8 cellular contexts compared by ENCODE assay signal in genomic region chr15:67254238-67255175, GRCh38. TPM values are rescaled to one million over a fixed set of nuclear protein-coding genes. Genes with fewer than 3 reads are reported as not detected.
A peak's percentile ranks its signal among the peaks of the same experiment; 100 is the strongest.
DNase-seq lines count a peak whose midpoint lies in the region; ATAC-seq, FAIRE-seq and TF ChIP-seq lines count a peak whose summit lies in the region.

A gene with protein sequence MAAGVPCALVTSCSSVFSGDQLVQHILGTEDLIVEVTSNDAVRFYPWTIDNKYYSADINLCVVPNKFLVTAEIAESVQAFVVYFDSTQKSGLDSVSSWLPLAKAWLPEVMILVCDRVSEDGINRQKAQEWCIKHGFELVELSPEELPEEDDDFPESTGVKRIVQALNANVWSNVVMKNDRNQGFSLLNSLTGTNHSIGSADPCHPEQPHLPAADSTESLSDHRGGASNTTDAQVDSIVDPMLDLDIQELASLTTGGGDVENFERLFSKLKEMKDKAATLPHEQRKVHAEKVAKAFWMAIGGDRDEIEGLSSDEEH (minus strand): TSS chr15:67254661. CDS start chr15:67254631, 30 bp downstream.
Gene IQCH, plus strand, starts transcription at chr15:67254786. Its CDS starts 111 bp downstream, at chr15:67254897.

- ATAC-seq in GM19395 (IDR thresholded peaks at IDR 0.05; ENCODE audit: unreplicated experiment) = peak; percentile 90
- peak; percentile 82 for ATAC-seq in HG03558 (IDR thresholded peaks at IDR 0.05; ENCODE audit: extremely low read depth, unreplicated experiment)
- ATAC-seq in HepG2 = peak; percentile 98

- H3K4me3 ChIP-seq in HepG2 (replicated peaks in 1 of 3; ENCODE audit: insufficient read depth in 1 of 3, low read depth in 2 of 3, low read length in 3 of 3) = peak within 1 kb of the TSS; percentile 88 to 98 (median 92)

- TF ChIP-seq EP300 in HepG2 (IDR thresholded peaks at IDR 0.05; ENCODE audit: low read depth in 2 of 2, low read length in 2 of 2) (no peak), HepG2 (CRISPR knock-in tag; IDR thresholded peaks at IDR 0.05; ENCODE audit: borderline replicate concordance) (no peak; the same call in 1 of the 2 replicates)

- no peaks in the 10 kb centered on the region for H3K36me3 ChIP-seq in HepG2 (replicated peaks in 1 of 2; ENCODE audit: control insufficient read depth in 1 of 2, insufficient read depth in 2 of 2, low read length in 2 of 2)

- H3K79me2 ChIP-seq in HepG2 (ENCODE audit: insufficient read depth, low read length) = peaks cover 13% of the 10 kb centered on the region

- WGBS in HepG2 (ENCODE audit: low lambda C conversion rate) = 1% methylated on average over 29 of the region's 76 CpGs

- TF ChIP-seq RAD21 in HepG2 (CRISPR knock-in tag; IDR thresholded peaks at IDR 0.05) = no peak

- intact Hi-C loops in CD14-positive monocyte (cut with micrococcal nuclease) (loop anchor here (10.0 kb wide), 1 partner anchor 190 kb away; the partner anchor contains the start of gene SMAD3 (in 2 of the 2)), HepG2 (cut with micrococcal nuclease; ENCODE audit: unreplicated experiment) (loop anchor here (2.0 kb wide), 1 partner anchor 188 kb away; no protein-coding TSS in a partner anchor)

- H3K9ac ChIP-seq in HepG2 (ENCODE audit: insufficient read depth, low read depth, low read length) = peak within 1 kb of the TSS; percentile 75

- peaks cover 31% of the 10 kb centered on the region for H3K4me1 ChIP-seq in HepG2 (ENCODE audit: insufficient read depth, low read length)

- peaks cover 0 to 1% (median 0%) of the 10 kb centered on the region in 7 donors for H3K9me3 Mint-ChIP-seq in CD14-positive monocyte

- H3K27me3 ChIP-seq in HepG2 (ENCODE audit: control insufficient read depth in 1 of 2, insufficient read depth in 2 of 2, low read length in 2 of 2) = no peaks in the 10 kb centered on the region; a peak in 1 of 5 replicates

- H3K27me3 Mint-ChIP-seq in CD14-positive monocyte (ENCODE audit: low read depth in 3 of 3) = peaks cover 4 to 11% (median 11%) of the 10 kb centered on the region in 3 donors

- FAIRE-seq in HepG2 (lab: Jason Lieb, UNC) = peak; percentile 75

- POLR2A ChIA-PET in HepG2 (lab: Yijun Ruan, JAX) = interaction anchor here (1.0 to 1.4 kb wide), 3 partner anchors 14 to 586 kb away, joined by 3 to 4 read pairs (median 3); no protein-coding TSS in a partner anchor

- peak within 1 kb of the TSS; percentile 65 for H3K27ac ChIP-seq in HepG2 (ENCODE audit: extremely low read length, insufficient read depth, low read length)

- H3K9me3 ChIP-seq in HepG2 (ENCODE audit: low read length) = no peaks in the 10 kb centered on the region

- in situ Hi-C loops in HepG2 (cut with HindIII; ENCODE audit: extremely low pct_ligation_motif_present, low pct_unique_long_range_greater_than_20kb) = no loop called here

- peak within 1 kb of the TSS; percentile 90 for H3K4me2 ChIP-seq in HepG2 (ENCODE audit: low read depth, low read length)

- no peak for TF ChIP-seq CTCF in CD14-positive monocyte (IDR thresholded peaks at IDR 0.05)
- no peak for TF ChIP-seq CTCF in HepG2 (CRISPR knock-in tag; IDR thresholded peaks at IDR 0.05)

- no TSS peak for BruUV-seq in HepG2 (replicated peaks; lab: Mats Ljungman, UMichigan)

- CTCF ChIA-PET in HepG2 (lab: Yijun Ruan, JAX; ENCODE audit: low intra/inter-chr PET ratio, low total read pairs) = no interaction called here

- H3K4me3 Mint-ChIP-seq in CD14-positive monocyte = peak within 1 kb of the TSS; percentile 99

- peak within 1 kb of the TSS; percentile 79 for H2AFZ ChIP-seq in HepG2 (ENCODE audit: low read length)

- DNase-seq in CD14-positive monocyte (ENCODE audit: low spot score) (peak; percentile 99), NCI-H748 (lab: John Stamatoyannopoulos, UW; ENCODE audit: unreplicated experiment) (peak; percentile 94), dermis blood vessel endothelial cell (peak; percentile 98), HepG2 (ENCODE audit: low spot score) (peak; percentile 88)
- DNase-seq in activated CD4-positive, alpha-beta T cell treated with anti-CD3 and anti-CD28 coated beads, Interleukin-2, amount 50 U/mL, for 4 hours = peak; percentile 96
- DNase-seq in stimulated activated CD4-positive, alpha-beta T cell treated with anti-CD3 and anti-CD28 coated beads, Interleukin-2, amount 100 ng/mL, for 48 hours = peak; percentile 98

- no peaks in the 10 kb centered on the region for H4K20me1 ChIP-seq in HepG2 (ENCODE audit: insufficient read depth, low read length)

- peaks cover 0 to 2% of the 10 kb centered on the region in 2 donors for H3K36me3 Mint-ChIP-seq in CD14-positive monocyte

- H3K4me1 Mint-ChIP-seq in CD14-positive monocyte = peaks cover 36% of the 10 kb centered on the region

- peak; percentile 74 to 86 for TF ChIP-seq POLR2A in HepG2 (IDR thresholded peaks at IDR 0.05; ENCODE audit: insufficient read depth in 1 of 2, low read depth in 2 of 2, low read length in 2 of 2)

- H3K27ac Mint-ChIP-seq in CD14-positive monocyte = peak within 1 kb of the TSS; percentile 94 to 98 (median 96)

RNA-seq across cellular contexts. Expression of the first gene that starts in this region (rescaled TPM):
- 10 to 100 TPM; 30.1 to 40.4 TPM for polyA plus RNA-seq in CD14-positive monocyte
- total RNA-seq in dermis blood vessel endothelial cell = 54.3 and 86.5 TPM in 2 replicates
- 34.9 and 52.3 TPM in 2 replicates for total RNA-seq in HepG2 (2016; rRNA removed; fragmentation: Illumina TruSeq; extraction: Trizol)
- total RNA-seq in HepG2 (2016; cell fraction: cytosol; rRNA removed; fragmentation: Illumina TruSeq; extraction: Trizol; ENCODE audit: low read depth) = 53.2 and 54.6 TPM in 2 replicates
- total RNA-seq in HepG2 (2016; cell fraction: insoluble cytoplasmic fraction; rRNA removed; fragmentation: Illumina TruSeq; extraction: Trizol) = 33.7 and 51.5 TPM in 2 replicates
- total RNA-seq in HepG2 (2016; cell fraction: membrane; rRNA removed; fragmentation: Illumina TruSeq; extraction: Trizol) = 19.1 and 20.8 TPM in 2 replicates
- 15.3 and 18.5 TPM in 2 replicates for total RNA-seq in HepG2 (2016; cell fraction: nucleus; rRNA removed; fragmentation: Illumina TruSeq; extraction: Trizol)
- polyA plus RNA-seq in HepG2 (2011; rRNA removed) = 8.0 and 10.1 TPM in 2 replicates
- 7.5 and 8.8 TPM in 2 replicates for polyA plus RNA-seq in HepG2 (2011; cell fraction: cytosol; rRNA removed)
- 3.8 TPM in 2 replicates for polyA plus RNA-seq in HepG2 (2011; cell fraction: nucleus; rRNA removed)
- 8.7 and 8.9 TPM in 2 replicates for polyA plus RNA-seq in HepG2 (2012)
- 4.6 and 5.1 TPM in 2 replicates for polyA plus RNA-seq in HepG2 (2016; cell fraction: cytosol; fragmentation: Illumina TruSeq; extraction: Trizol; ENCODE audit: low read depth)
- polyA plus RNA-seq in HepG2 (2016; cell fraction: insoluble cytoplasmic fraction; fragmentation: Illumina TruSeq; extraction: Trizol; ENCODE audit: low read depth) = 45.2 and 49.6 TPM in 2 replicates
- 11.6 and 13.1 TPM in 2 replicates for polyA plus RNA-seq in HepG2 (2016; cell fraction: membrane; fragmentation: Illumina TruSeq; extraction: Trizol; ENCODE audit: low read depth)
- 17.4 and 18.4 TPM in 2 replicates for polyA plus RNA-seq in HepG2 (2016; cell fraction: nucleus; fragmentation: Illumina TruSeq; extraction: Trizol; ENCODE audit: insufficient read depth, low read depth)
- polyA minus RNA-seq in HepG2 (2011; rRNA and poly(A)+ RNA removed; ENCODE audit: low replicate concordance) = 12.5 and 110 TPM in 2 replicates
- polyA minus RNA-seq in HepG2 (2011; cell fraction: cytosol; rRNA and poly(A)+ RNA removed) = 10.6 and 10.7 TPM in 2 replicates
- 12.4 and 14.3 TPM in 2 replicates for polyA minus RNA-seq in HepG2 (2011; cell fraction: nucleus; rRNA and poly(A)+ RNA removed)

RNA-seq across cellular contexts. Expression of gene IQCH, which starts in this region (rescaled TPM):
- polyA plus RNA-seq in CD14-positive monocyte = not detected
- 1.4 and 1.7 TPM in 2 replicates for total RNA-seq in dermis blood vessel endothelial cell
- total RNA-seq in HepG2 (2016; rRNA removed; fragmentation: Illumina TruSeq; extraction: Trizol) = 0.48 and 0.55 TPM in 2 replicates
- 0.18 and 0.30 TPM in 2 replicates for total RNA-seq in HepG2 (2016; cell fraction: cytosol; rRNA removed; fragmentation: Illumina TruSeq; extraction: Trizol; ENCODE audit: low read depth)
- 0.31 and 0.39 TPM in 2 replicates for total RNA-seq in HepG2 (2016; cell fraction: insoluble cytoplasmic fraction; rRNA removed; fragmentation: Illumina TruSeq; extraction: Trizol)
- total RNA-seq in HepG2 (2016; cell fraction: membrane; rRNA removed; fragmentation: Illumina TruSeq; extraction: Trizol) = 0.46 and 0.90 TPM in 2 replicates
- total RNA-seq in HepG2 (2016; cell fraction: nucleus; rRNA removed; fragmentation: Illumina TruSeq; extraction: Trizol) = 0.66 TPM in 1 of 2 replicates, not detected in the other
- polyA plus RNA-seq in HepG2 (2011; rRNA removed) = 0.08 and 0.16 TPM in 2 replicates
- polyA plus RNA-seq in HepG2 (2011; cell fraction: cytosol; rRNA removed) = 0.04 and 0.12 TPM in 2 replicates
- 0.13 TPM in 1 of 2 replicates, not detected in the other for polyA plus RNA-seq in HepG2 (2011; cell fraction: nucleus; rRNA removed)
- 0.08 and 0.25 TPM in 2 replicates for polyA plus RNA-seq in HepG2 (2012)
- polyA plus RNA-seq in HepG2 (2016; cell fraction: cytosol; fragmentation: Illumina TruSeq; extraction: Trizol; ENCODE audit: low read depth) = 0.52 TPM in 1 of 2 replicates, not detected in the other
- 0.19 and 0.58 TPM in 2 replicates for polyA plus RNA-seq in HepG2 (2016; cell fraction: insoluble cytoplasmic fraction; fragmentation: Illumina TruSeq; extraction: Trizol; ENCODE audit: low read depth)
- polyA plus RNA-seq in HepG2 (2016; cell fraction: membrane; fragmentation: Illumina TruSeq; extraction: Trizol; ENCODE audit: low read depth) = 0.31 and 0.40 TPM in 2 replicates
- polyA plus RNA-seq in HepG2 (2016; cell fraction: nucleus; fragmentation: Illumina TruSeq; extraction: Trizol; ENCODE audit: insufficient read depth, low read depth) = not detected in 2 replicates
- 7.7 TPM in 1 of 2 replicates, not detected in the other for polyA minus RNA-seq in HepG2 (2011; rRNA and poly(A)+ RNA removed; ENCODE audit: low replicate concordance)
- not detected in 2 replicates for polyA minus RNA-seq in HepG2 (2011; cell fraction: cytosol; rRNA and poly(A)+ RNA removed)
- polyA minus RNA-seq in HepG2 (2011; cell fraction: nucleus; rRNA and poly(A)+ RNA removed) = 0.50 and 0.52 TPM in 2 replicates

Comparison
In these comparisons a context has a peak if more than half of its experiments do, and no peak if none do; other contexts are left out.
1. Peak in every context shown above with its lines: DNase-seq, ATAC-seq, H3K4me3 ChIP-seq and H3K27ac ChIP-seq.